ENCODE assay signal across 12 cellular contexts in the genomic region with DNA sequence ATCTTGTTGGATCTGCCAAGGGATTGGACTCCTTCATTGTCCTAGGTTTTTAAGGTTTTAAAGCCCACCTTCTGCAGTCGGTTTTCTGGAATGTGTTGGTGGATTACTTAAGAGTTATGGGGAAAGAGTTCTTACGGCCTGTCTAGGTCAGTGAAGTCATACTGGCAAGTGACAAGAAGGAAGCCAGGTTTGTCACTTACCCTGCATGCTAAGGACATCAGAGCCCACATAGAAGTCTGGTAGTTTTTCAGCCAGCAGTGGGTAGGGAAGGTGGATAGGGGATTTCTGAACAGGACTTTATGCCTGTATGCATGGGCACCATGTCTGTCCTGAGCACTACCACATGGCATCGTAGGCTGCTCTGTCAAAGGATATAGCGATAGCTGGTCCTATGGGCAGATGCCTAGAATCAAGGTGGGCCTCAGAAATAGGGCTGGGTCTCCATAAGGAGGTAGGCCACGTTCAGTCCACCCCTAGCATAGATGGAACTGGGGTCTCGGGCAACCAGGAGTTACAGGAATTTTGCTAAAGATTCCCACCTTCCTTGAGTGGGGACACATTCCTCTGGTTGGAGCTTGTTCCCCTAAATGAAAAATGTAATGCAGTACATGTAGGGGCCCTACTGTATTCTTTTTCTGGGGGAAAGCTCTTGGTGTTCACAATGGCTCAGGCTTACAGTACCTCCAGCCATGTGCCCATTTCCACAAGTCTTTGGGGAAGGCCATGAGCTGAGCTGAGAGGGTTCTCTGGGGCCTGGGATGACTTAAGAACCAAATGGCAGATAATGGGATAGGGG. TPM values are rescaled to one million over a fixed set of nuclear protein-coding genes. Genes with fewer than 3 reads are reported as not detected.
DNase-seq lines count a peak whose midpoint lies in the region; ATAC-seq, FAIRE-seq and TF ChIP-seq lines count a peak whose summit lies in the region.
"Had no signal": no experiment of that assay in that cellular context is flagged by ENCODE, and none has a peak within 500 bp of the region (broad histone marks: within the 10 kb centered on the region; RNA-seq: fewer than 3 reads in every experiment).

No MANE protein-coding gene starts in this region.

- H3K4me2 ChIP-seq in HepG2 (ENCODE audit: low read depth, low read length) (peak overlapping the region; percentile 96), H1 (ENCODE audit: insufficient read depth in 1 of 2, low read depth in 2 of 2, low read length in 2 of 2) (peak overlapping the region in 1 of 2 experiments; percentile 93; a peak in 2 of 4 replicates)

- CTCF ChIA-PET in HepG2 (lab: Yijun Ruan, JAX; ENCODE audit: low intra/inter-chr PET ratio, low total read pairs) (no interaction called here), H1 (lab: Charles Lee; ENCODE audit: partially characterized antibody) (interaction anchor here (0.9 to 36.9 kb wide), 8 partner anchors 9 to 115 kb away, joined by 3 to 941 read pairs (median 5); a partner anchor contains a TSS)

- no peak for TF ChIP-seq RAD21 in HepG2 (CRISPR knock-in tag; IDR thresholded peaks at IDR 0.05)
- TF ChIP-seq RAD21 in H1 (IDR thresholded peaks at IDR 0.05 in 1 of 2, conservative IDR thresholded peaks at IDR 0.05 in 1 of 2; ENCODE audit: low read depth in 2 of 2, low read length in 2 of 2), result no peak

- in situ Hi-C loops in HepG2 (cut with HindIII; ENCODE audit: extremely low pct_ligation_motif_present, low pct_unique_long_range_greater_than_20kb), result no loop called here

- no peak overlapping the region for H4K5ac ChIP-seq in H1 (ENCODE audit: insufficient read length, low read depth, low read length)

- BruUV-seq in HepG2 (replicated peaks; lab: Mats Ljungman, UMichigan), result no TSS peak

- no peak overlapping the region for H2BK5ac ChIP-seq in H1 (ENCODE audit: low read depth, low read length)

- no peak overlapping the region for H2AFZ ChIP-seq in HepG2 (ENCODE audit: low read length)
- no peak overlapping the region for H2AFZ ChIP-seq in H1 (ENCODE audit: low read length)

- TF ChIP-seq CTCF in HepG2 (CRISPR knock-in tag; IDR thresholded peaks at IDR 0.05) (no peak), right lobe of liver (IDR thresholded peaks at IDR 0.05) (no peak), H1 (IDR thresholded peaks at IDR 0.05; ENCODE audit: control extremely low read depth in 1 of 3, insufficient read depth in 1 of 3, low read depth in 1 of 3, low read length in 3 of 3) (no peak), upper lobe of left lung (IDR thresholded peaks at IDR 0.05) (no peak)

- intact Hi-C loops in HepG2 (cut with micrococcal nuclease; ENCODE audit: unreplicated experiment), result no loop called here
- intact Hi-C loops in right lobe of liver (cut with DNase I), result no loop called here

- H4K20me1 ChIP-seq in HepG2 (ENCODE audit: insufficient read depth, low read length) (peaks cover 47% of the 10 kb centered on the region), H1 (replicated peaks in 1 of 2; ENCODE audit: control insufficient read depth in 1 of 2, insufficient read depth in 2 of 2, low read length in 2 of 2) (peaks cover 5 to 30% of the 10 kb centered on the region in 2 experiments)

- FAIRE-seq in HepG2 (lab: Jason Lieb, UNC) (no peak), H1 (lab: Jason Lieb, UNC) (no peak)
- FAIRE-seq: H54 had no signal

- H3K23me2 ChIP-seq in H1 (ENCODE audit: low read depth, low read length), result peaks cover 14% of the 10 kb centered on the region

- H3K4me3 ChIP-seq in HepG2 (replicated peaks in 1 of 3; ENCODE audit: insufficient read depth in 1 of 3, low read depth in 2 of 3, low read length in 3 of 3), result peak overlapping the region in 1 of 3 experiments; percentile 42; a peak in 1 of 6 replicates
- no peak overlapping the region for H3K4me3 ChIP-seq in right lobe of liver
- H3K4me3 ChIP-seq in H1 (ENCODE audit: extremely low read depth in 1 of 4, insufficient read depth in 2 of 4, low read depth in 3 of 4, low read length in 4 of 4), result no peak overlapping the region
- H3K4me3 ChIP-seq in upper lobe of left lung, result no peak overlapping the region
- H3K4me3 ChIP-seq: right atrium auricular region, tibial artery had no signal

- POLR2A ChIA-PET in HepG2 (lab: Yijun Ruan, JAX) (interaction anchor here (1.1 to 10.1 kb wide), 7 partner anchors 8 to 157 kb away, joined by 3 to 159 read pairs (median 6); a partner anchor contains a TSS), H1 (lab: Charles Lee; ENCODE audit: partially characterized antibody) (interaction anchor here (0.7 to 9.3 kb wide), 28 partner anchors 8 to 146 kb away, joined by 3 to 204 read pairs (median 6); a partner anchor contains a TSS)

- H3K27me3 ChIP-seq in HepG2 (ENCODE audit: control insufficient read depth in 1 of 2, insufficient read depth in 2 of 2, low read length in 2 of 2) (no peaks in the 10 kb centered on the region; a peak in 1 of 5 replicates), right lobe of liver (no peaks in the 10 kb centered on the region), H1 (replicated peaks in 1 of 4; ENCODE audit: control insufficient read depth in 3 of 4, extremely low read depth in 1 of 4, insufficient read depth in 3 of 4, low read length in 3 of 4) (no peaks in the 10 kb centered on the region), upper lobe of left lung (no peaks in the 10 kb centered on the region)
- H3K27me3 ChIP-seq: right atrium auricular region, tibial artery had no signal

- no peak overlapping the region for H2BK120ac ChIP-seq in H1 (replicated peaks; ENCODE audit: low read depth, low read length)

- 67% methylated on average over 3 of the region's 6 CpGs for WGBS in HepG2 (ENCODE audit: low lambda C conversion rate)
- WGBS in right lobe of liver (ENCODE audit: insufficient coverage, low coverage, low lambda C conversion rate, missing lambda C conversion rate), result 51% methylated on average over 2 of the region's 6 CpGs
- 83% methylated on average over 6 of the region's 6 CpGs; no CpG with 5 or more reads in 1 of the 2 experiments for whole genome bisulfite sequencing in H1 (ENCODE audit: extremely low coverage in 1 of 2, insufficient coverage in 1 of 2, insufficient read length in 1 of 2, insufficient replicate concordance in 2 of 2, low coverage in 1 of 2, low lambda C conversion rate in 2 of 2, missing lambda C conversion rate in 1 of 2), 2 experiments
- WGBS in upper lobe of left lung, 2 donors, result 62 to 68% methylated on average over 4 to 6 of the region's 6 CpGs

- no peak overlapping the region for H2BK20ac ChIP-seq in H1 (ENCODE audit: low read length)

- TF ChIP-seq POLR2A in HepG2 (IDR thresholded peaks at IDR 0.05; ENCODE audit: insufficient read depth in 1 of 2, low read depth in 2 of 2, low read length in 2 of 2) (peak; percentile 14 to 64), right lobe of liver (IDR thresholded peaks at IDR 0.05) (no peak), H1 (IDR thresholded peaks at IDR 0.05; ENCODE audit: control extremely low read depth in 1 of 2, low read depth in 2 of 2, low read length in 2 of 2) (peak; percentile 54 to 84), upper lobe of left lung (IDR thresholded peaks at IDR 0.05) (no peak)

- no peak overlapping the region for H4K8ac ChIP-seq in H1 (ENCODE audit: extremely low read depth, insufficient read depth, low read length)

- peak overlapping the region; percentile 89 for H3K27ac ChIP-seq in HepG2 (ENCODE audit: extremely low read length, insufficient read depth, low read length)
- no peak overlapping the region for H3K27ac ChIP-seq in right lobe of liver
- no peak overlapping the region; the same call in 1 of the 2 replicates for H3K27ac ChIP-seq in H1 (ENCODE audit: low read depth, low read length)
- H3K27ac ChIP-seq in upper lobe of left lung, result peak overlapping the region in 3 of 4 donors; percentile 1 to 90 (median 46)
- H3K27ac ChIP-seq: right atrium auricular region, tibial artery had no signal

- no peak overlapping the region for H4K91ac ChIP-seq in H1 (replicated peaks; ENCODE audit: insufficient read length, low read length)

- H2AK5ac ChIP-seq in H1 (ENCODE audit: low read depth, low read length), result no peak overlapping the region

- H3K79me2 ChIP-seq in HepG2 (ENCODE audit: insufficient read depth, low read length) (peaks cover 39% of the 10 kb centered on the region), H1 (ENCODE audit: control insufficient read depth in 1 of 2, insufficient read depth in 2 of 2, low read length in 2 of 2) (peaks cover 3 to 17% of the 10 kb centered on the region in 2 experiments; a peak in 2 of 4 replicates)

- H3K9me3 ChIP-seq in HepG2 (ENCODE audit: low read length), result no peaks in the 10 kb centered on the region
- no peaks in the 10 kb centered on the region for H3K9me3 ChIP-seq in right lobe of liver
- H3K9me3 ChIP-seq in H1 (ENCODE audit: insufficient read depth in 2 of 2, low read depth in 1 of 2, low read length in 1 of 2), result no peaks in the 10 kb centered on the region
- H3K9me3 ChIP-seq in upper lobe of left lung, result no peaks in the 10 kb centered on the region
- H3K9me3 ChIP-seq: right atrium auricular region, tibial artery had no signal

- H3K56ac ChIP-seq in H1 (replicated peaks; ENCODE audit: insufficient read length, low read depth, low read length), result no peak overlapping the region

- H3K4ac ChIP-seq in H1 (replicated peaks; ENCODE audit: insufficient read length, low read depth, low read length), result no peak overlapping the region

- peaks cover 79% of the 10 kb centered on the region for H3K4me1 ChIP-seq in HepG2 (ENCODE audit: insufficient read depth, low read length)
- H3K4me1 ChIP-seq in right lobe of liver, result peaks cover 0 to 62% (median 14%) of the 10 kb centered on the region in 4 donors
- H3K4me1 ChIP-seq in H1 (replicated peaks in 1 of 4; ENCODE audit: control insufficient read depth in 3 of 4, insufficient read depth in 4 of 4, low read length in 3 of 4), result peaks cover 2 to 21% (median 11%) of the 10 kb centered on the region in 4 experiments; a peak in 5 of 7 replicates
- peaks cover 26 to 59% (median 33%) of the 10 kb centered on the region in 4 donors for H3K4me1 ChIP-seq in upper lobe of left lung

- H3K18ac ChIP-seq in H1 (ENCODE audit: extremely low read depth, low read length), result no peak overlapping the region

- no peak overlapping the region for H2BK12ac ChIP-seq in H1 (ENCODE audit: low read depth, low read length)

- H3K23ac ChIP-seq in H1 (ENCODE audit: insufficient read length), result no peak overlapping the region

- no peak overlapping the region for H3K14ac ChIP-seq in H1 (ENCODE audit: insufficient read length)

- H3K9ac ChIP-seq in HepG2 (ENCODE audit: insufficient read depth, low read depth, low read length) (peak overlapping the region; percentile 98), H1 (replicated peaks in 1 of 4; ENCODE audit: extremely low read depth in 1 of 4, low read depth in 3 of 4, low read length in 3 of 4) (peak overlapping the region in 1 of 4 experiments; percentile 38; a peak in 1 of 7 replicates)

- TF ChIP-seq EP300 in HepG2 (IDR thresholded peaks at IDR 0.05; ENCODE audit: low read depth in 2 of 2, low read length in 2 of 2) (no peak), HepG2 (CRISPR knock-in tag; IDR thresholded peaks at IDR 0.05; ENCODE audit: borderline replicate concordance) (no peak), H1 (IDR thresholded peaks at IDR 0.05; ENCODE audit: borderline replicate concordance in 1 of 2, low read depth in 2 of 2, low read length in 2 of 2) (no peak), upper lobe of left lung (IDR thresholded peaks at IDR 0.05) (no peak)

- peaks cover 4% of the 10 kb centered on the region; the same call in 1 of the 2 replicates for H3K79me1 ChIP-seq in H1 (ENCODE audit: low read depth, low read length)

- ATAC-seq in HepG2 (no peak), right lobe of liver (no peak), upper lobe of left lung (ENCODE audit: low FRiP score in 2 of 2) (no peak)

- peaks cover 21 to 56% of the 10 kb centered on the region in 2 experiments for H3K36me3 ChIP-seq in HepG2 (replicated peaks in 1 of 2; ENCODE audit: control insufficient read depth in 1 of 2, insufficient read depth in 2 of 2, low read length in 2 of 2)
- H3K36me3 ChIP-seq in right lobe of liver, result peaks cover 0 to 41% (median 14%) of the 10 kb centered on the region in 4 donors
- H3K36me3 ChIP-seq in H1 (ENCODE audit: control insufficient read depth in 2 of 4, insufficient read depth in 4 of 4, low read length in 3 of 4), result peaks cover 18 to 66% (median 40%) of the 10 kb centered on the region in 4 experiments
- H3K36me3 ChIP-seq in upper lobe of left lung, result peaks cover 15 to 61% (median 37%) of the 10 kb centered on the region in 4 donors

- no peak overlapping the region for H2BK15ac ChIP-seq in H1 (ENCODE audit: low read length)

- DNase-seq in HepG2 (ENCODE audit: low spot score) (no peak), right lobe of liver (no peak), H1 (ENCODE audit: low read depth in 1 of 2, low spot score in 2 of 2) (no peak), upper lobe of left lung (no peak), NCI-H2227 treated with DMSO at 0.1 percent for 48 hours (lab: John Stamatoyannopoulos, UW) (no peak)
- DNase-seq in effector CD4-positive, alpha-beta T cell, result no peak
- no peak for DNase-seq in activated CD4-positive, CD25-positive, alpha-beta regulatory T cell (lab: John Stamatoyannopoulos, UW)
- DNase-seq: NCI-H1930, tibial artery had no signal

RNA-seq across cellular contexts. Expression of a gene that starts 27.4 kb away (rescaled TPM):
- total RNA-seq in HepG2 (2016; rRNA removed; fragmentation: Illumina TruSeq; extraction: Trizol) (7.3 and 13.6 TPM in 2 replicates), right lobe of liver (1 to 10 TPM; 3.3 to 8.2 (median 4.8) TPM), upper lobe of left lung (100 to 1,000 TPM in 2 of 6 donors, 10 to 100 TPM in 4; 33.4 to 127 (median 48.6) TPM)
- total RNA-seq in HepG2 (2016; cell fraction: cytosol; rRNA removed; fragmentation: Illumina TruSeq; extraction: Trizol; ENCODE audit: low read depth), result 3.5 and 3.8 TPM in 2 replicates
- total RNA-seq in HepG2 (2016; cell fraction: insoluble cytoplasmic fraction; rRNA removed; fragmentation: Illumina TruSeq; extraction: Trizol), result 6.3 and 14.4 TPM in 2 replicates
- total RNA-seq in HepG2 (2016; cell fraction: membrane; rRNA removed; fragmentation: Illumina TruSeq; extraction: Trizol), result 3.2 and 4.6 TPM in 2 replicates
- 9.6 and 14.3 TPM in 2 replicates for total RNA-seq in HepG2 (2016; cell fraction: nucleus; rRNA removed; fragmentation: Illumina TruSeq; extraction: Trizol)
- polyA plus RNA-seq in HepG2 (2011; rRNA removed) (21.3 and 37.6 TPM in 2 replicates), H1 (2011; rRNA removed) (1.7 and 1.8 TPM in 2 replicates)
- polyA plus RNA-seq in HepG2 (2011; cell fraction: cytosol; rRNA removed), result 20.1 and 21.2 TPM in 2 replicates
- 40.8 and 61.1 TPM in 2 replicates for polyA plus RNA-seq in HepG2 (2011; cell fraction: nucleus; rRNA removed)
- polyA plus RNA-seq in HepG2 (2012), result 26.6 and 37.4 TPM in 2 replicates
- polyA plus RNA-seq in HepG2 (2016; cell fraction: cytosol; fragmentation: Illumina TruSeq; extraction: Trizol; ENCODE audit: low read depth), result 2.0 and 2.3 TPM in 2 replicates
- polyA plus RNA-seq in HepG2 (2016; cell fraction: insoluble cytoplasmic fraction; fragmentation: Illumina TruSeq; extraction: Trizol; ENCODE audit: low read depth), result 3.6 and 5.9 TPM in 2 replicates
- 2.2 and 2.8 TPM in 2 replicates for polyA plus RNA-seq in HepG2 (2016; cell fraction: membrane; fragmentation: Illumina TruSeq; extraction: Trizol; ENCODE audit: low read depth)
- 14.9 and 19.2 TPM in 2 replicates for polyA plus RNA-seq in HepG2 (2016; cell fraction: nucleus; fragmentation: Illumina TruSeq; extraction: Trizol; ENCODE audit: insufficient read depth, low read depth)
- polyA minus RNA-seq in HepG2 (2011; rRNA and poly(A)+ RNA removed; ENCODE audit: low replicate concordance), result 1.4 and 45.5 TPM in 2 replicates
- 24.7 and 31.6 TPM in 2 replicates for polyA minus RNA-seq in HepG2 (2011; cell fraction: cytosol; rRNA and poly(A)+ RNA removed)
- polyA minus RNA-seq in HepG2 (2011; cell fraction: nucleus; rRNA and poly(A)+ RNA removed), result 11.8 and 18.9 TPM in 2 replicates
- polyA plus RNA-seq in PFSK-1 (2012; ENCODE audit: insufficient read length, low read depth), result 166 TPM
- total RNA-seq in H1 (2021; fragmentation: NEBNext Ultra II Directional; extraction: Animal tissue kit (Norgen Biotek cat#: 25700)), result 1.6 and 2.1 TPM in 2 replicates
- polyA plus RNA-seq in H1 (2011; cell fraction: cytosol; rRNA removed), result 2.5 TPM
- 4.0 TPM for polyA plus RNA-seq in H1 (2011; cell fraction: nucleus; rRNA removed)
- 0.87 to 3.4 TPM (median 2.7 TPM) in 4 replicates for polyA plus RNA-seq in H1 (2012, experiment 1 of 2)
- 1.2 TPM for polyA plus RNA-seq in H1 (2012, experiment 2 of 2)
- polyA plus RNA-seq in H1 (2013, experiment 1 of 2), result 3.7 TPM
- polyA plus RNA-seq in H1 (2013, experiment 2 of 2), result 3.3 TPM
- polyA minus RNA-seq in H1 (2011; rRNA and poly(A)+ RNA removed), result 2.0 and 2.6 TPM in 2 replicates
- 2.1 TPM for polyA minus RNA-seq in H1 (2011; cell fraction: cytosol; rRNA and poly(A)+ RNA removed)
- 1.1 TPM for polyA minus RNA-seq in H1 (2011; cell fraction: nucleus; rRNA and poly(A)+ RNA removed)

RNA-seq across cellular contexts. Expression of a gene that starts 49.2 kb away (rescaled TPM):
- 0.06 TPM in 1 of 2 replicates, not detected in the other for total RNA-seq in HepG2 (2016; rRNA removed; fragmentation: Illumina TruSeq; extraction: Trizol)
- total RNA-seq in HepG2 (2016; cell fraction: cytosol; rRNA removed; fragmentation: Illumina TruSeq; extraction: Trizol; ENCODE audit: low read depth), result not detected in 2 replicates
- total RNA-seq in HepG2 (2016; cell fraction: insoluble cytoplasmic fraction; rRNA removed; fragmentation: Illumina TruSeq; extraction: Trizol), result 0.10 TPM in 1 of 2 replicates, not detected in the other
- total RNA-seq in HepG2 (2016; cell fraction: membrane; rRNA removed; fragmentation: Illumina TruSeq; extraction: Trizol), result 0.15 and 0.21 TPM in 2 replicates
- total RNA-seq in HepG2 (2016; cell fraction: nucleus; rRNA removed; fragmentation: Illumina TruSeq; extraction: Trizol), result not detected in 2 replicates
- polyA plus RNA-seq in HepG2 (2011; rRNA removed), result 0.03 and 0.18 TPM in 2 replicates
- 0.04 and 0.06 TPM in 2 replicates for polyA plus RNA-seq in HepG2 (2011; cell fraction: cytosol; rRNA removed)
- polyA plus RNA-seq in HepG2 (2011; cell fraction: nucleus; rRNA removed), result 0.10 and 0.12 TPM in 2 replicates
- polyA plus RNA-seq in HepG2 (2012), result 0.64 and 0.87 TPM in 2 replicates
- not detected in 2 replicates for polyA plus RNA-seq in HepG2 (2016; cell fraction: cytosol; fragmentation: Illumina TruSeq; extraction: Trizol; ENCODE audit: low read depth)
- polyA plus RNA-seq in HepG2 (2016; cell fraction: insoluble cytoplasmic fraction; fragmentation: Illumina TruSeq; extraction: Trizol; ENCODE audit: low read depth), result not detected in 2 replicates
- polyA plus RNA-seq in HepG2 (2016; cell fraction: membrane; fragmentation: Illumina TruSeq; extraction: Trizol; ENCODE audit: low read depth), result 0.08 TPM in 1 of 2 replicates, not detected in the other
- polyA plus RNA-seq in HepG2 (2016; cell fraction: nucleus; fragmentation: Illumina TruSeq; extraction: Trizol; ENCODE audit: insufficient read depth, low read depth), result not detected in 2 replicates
- polyA minus RNA-seq in HepG2 (2011; rRNA and poly(A)+ RNA removed; ENCODE audit: low replicate concordance), result 1.6 TPM in 1 of 2 replicates, not detected in the other
- polyA minus RNA-seq in HepG2 (2011; cell fraction: cytosol; rRNA and poly(A)+ RNA removed), result not detected in 2 replicates
- polyA minus RNA-seq in HepG2 (2011; cell fraction: nucleus; rRNA and poly(A)+ RNA removed), result 0.25 TPM in 1 of 2 replicates, not detected in the other
- total RNA-seq in right lobe of liver, result under 1 TPM; 0.12 to 0.62 (median 0.22) TPM
- polyA plus RNA-seq in PFSK-1 (2012; ENCODE audit: insufficient read length, low read depth), result 3.8 TPM
- total RNA-seq in H1 (2021; fragmentation: NEBNext Ultra II Directional; extraction: Animal tissue kit (Norgen Biotek cat#: 25700)), result 7.2 and 9.9 TPM in 2 replicates
- polyA plus RNA-seq in H1 (2011; rRNA removed), result 9.7 and 10.5 TPM in 2 replicates
- 9.6 TPM for polyA plus RNA-seq in H1 (2011; cell fraction: cytosol; rRNA removed)
- 12.6 TPM for polyA plus RNA-seq in H1 (2011; cell fraction: nucleus; rRNA removed)
- 4.8 to 8.9 TPM (median 7.2 TPM) in 4 replicates for polyA plus RNA-seq in H1 (2012, experiment 1 of 2)
- polyA plus RNA-seq in H1 (2012, experiment 2 of 2), result 4.5 TPM
- 5.1 TPM for polyA plus RNA-seq in H1 (2013, experiment 1 of 2)
- 5.4 TPM for polyA plus RNA-seq in H1 (2013, experiment 2 of 2)
- 7.3 and 8.1 TPM in 2 replicates for polyA minus RNA-seq in H1 (2011; rRNA and poly(A)+ RNA removed)
- polyA minus RNA-seq in H1 (2011; cell fraction: cytosol; rRNA and poly(A)+ RNA removed), result 5.5 TPM
- 20.8 TPM for polyA minus RNA-seq in H1 (2011; cell fraction: nucleus; rRNA and poly(A)+ RNA removed)
- 1 to 10 TPM; 2.1 to 7.3 (median 5.2) TPM for total RNA-seq in upper lobe of left lung

Comparison
In these comparisons a context has a peak if more than half of its experiments do, and no peak if none do; other contexts are left out.
1. H3K27ac ChIP-seq: peak in HepG2 (single experiment) and upper lobe of left lung (3 of 4); none in right lobe of liver (0 of 3) and H1 (single experiment).
2. POLR2A ChIP-seq: peak in HepG2 (2 of 2) and H1 (2 of 2); none in right lobe of liver (single experiment) and upper lobe of left lung (0 of 4).